Comparison of ENCODE assay signal across 12 cellular contexts in genomic region chr20:38187512-38187911, GRCh38. TPM values are rescaled to one million over a fixed set of nuclear protein-coding genes. Genes with fewer than 3 reads are reported as not detected.
DNase-seq lines count a peak whose midpoint lies in the region; ATAC-seq, FAIRE-seq and TF ChIP-seq lines count a peak whose summit lies in the region.
"Had no signal": no experiment of that assay in that cellular context is flagged by ENCODE, and none has a peak within 500 bp of the region (broad histone marks: within the 10 kb centered on the region; RNA-seq: fewer than 3 reads in every experiment).

No MANE protein-coding gene starts in this region.

- H3K27ac Mint-ChIP-seq in astrocyte (ENCODE audit: unreplicated experiment): no peak overlapping the region
- no peak overlapping the region for H3K27ac Mint-ChIP-seq in T-helper 17 cell
- H3K27ac Mint-ChIP-seq: activated T-helper 1 cell treated with anti-CD3 and anti-CD28 coated beads, Interleukin-12 subunit alpha, Interleukin-12 subunit beta, Interleukin-2, Interleukin-4 antibody, amounts not matched to agents 30 ng/mL and 10 ng/mL and 1 ng/mL, durations not matched to agents 14 hours and 24 hours and 36 hours; T-helper 1 cell treated with Interleukin-12 subunit alpha and Interleukin-12 subunit beta and Interleukin-4 antibody, amounts not matched to agents 30 μg/mL and 1 μg/mL, for 36 hours had no signal

- no peak for FAIRE-seq in astrocyte (lab: Jason Lieb, UNC)
- FAIRE-seq: islet of Langerhans had no signal

- H3K9me3 Mint-ChIP-seq in astrocyte (ENCODE audit: unreplicated experiment): peaks cover 3% of the 10 kb centered on the region
- H3K9me3 Mint-ChIP-seq: activated T-helper 1 cell treated with anti-CD3 and anti-CD28 coated beads, Interleukin-12 subunit alpha, Interleukin-12 subunit beta, Interleukin-2, Interleukin-4 antibody, amounts not matched to agents 30 ng/mL and 10 ng/mL and 1 ng/mL, durations not matched to agents 14 hours and 24 hours and 36 hours; T-helper 1 cell treated with Interleukin-12 subunit alpha and Interleukin-12 subunit beta and Interleukin-4 antibody, amounts not matched to agents 30 μg/mL and 1 μg/mL, for 36 hours had no signal

- ATAC-seq in GM18861 (IDR thresholded peaks at IDR 0.05; ENCODE audit: unreplicated experiment) (no peak), GM19324 (IDR thresholded peaks at IDR 0.05; ENCODE audit: low FRiP score, unreplicated experiment) (no peak), T-helper 17 cell (no peak)

- no peaks in the 10 kb centered on the region for H3K9me3 ChIP-seq in astrocyte (ENCODE audit: insufficient read depth, low read depth, low read length)
- no peaks in the 10 kb centered on the region for H3K9me3 ChIP-seq in liver (ENCODE audit: control insufficient read depth in 4 of 4, low read length in 3 of 4)
- H3K9me3 ChIP-seq in T-helper 17 cell (ENCODE audit: control insufficient read depth, low read length, poor library complexity, severe bottlenecking): no peaks in the 10 kb centered on the region
- H3K9me3 ChIP-seq: psoas muscle had no signal

- H3K4me1 ChIP-seq in astrocyte (ENCODE audit: insufficient read depth, low read length) (peaks cover 18% of the 10 kb centered on the region), liver (ENCODE audit: control insufficient read depth in 4 of 4, insufficient read depth in 4 of 4, low read length in 3 of 4) (no peaks in the 10 kb centered on the region)
- H3K4me1 ChIP-seq: psoas muscle had no signal

- 26% methylated on average over 5 of the region's 5 CpGs for WGBS in liver

- H3K79me2 ChIP-seq in astrocyte (ENCODE audit: insufficient read depth, low read length): no peaks in the 10 kb centered on the region

- H3K27me3 Mint-ChIP-seq in astrocyte (ENCODE audit: low read depth, unreplicated experiment) (peaks cover 4% of the 10 kb centered on the region), T-helper 17 cell (peaks cover 38% of the 10 kb centered on the region)

- H3K4me3 Mint-ChIP-seq in astrocyte (ENCODE audit: unreplicated experiment): no peak overlapping the region
- H3K4me3 Mint-ChIP-seq in T-helper 17 cell: no peak overlapping the region
- H3K4me3 Mint-ChIP-seq: activated T-helper 1 cell treated with anti-CD3 and anti-CD28 coated beads, Interleukin-12 subunit alpha, Interleukin-12 subunit beta, Interleukin-2, Interleukin-4 antibody, amounts not matched to agents 30 ng/mL and 10 ng/mL and 1 ng/mL, durations not matched to agents 14 hours and 24 hours and 36 hours; T-helper 1 cell treated with Interleukin-12 subunit alpha and Interleukin-12 subunit beta and Interleukin-4 antibody, amounts not matched to agents 30 μg/mL and 1 μg/mL, for 36 hours had no signal

- no peaks in the 10 kb centered on the region for H4K20me1 ChIP-seq in astrocyte (ENCODE audit: insufficient read depth, low read length)

- H3K4me2 ChIP-seq in astrocyte (ENCODE audit: low read length): peak overlapping the region; percentile 10

- no peak overlapping the region for H2AFZ ChIP-seq in astrocyte (ENCODE audit: low read depth, low read length)

- H3K4me1 Mint-ChIP-seq in astrocyte (ENCODE audit: low read depth, unreplicated experiment): peaks cover 24% of the 10 kb centered on the region
- H3K4me1 Mint-ChIP-seq in T-helper 17 cell: no peaks in the 10 kb centered on the region

- H3K36me3 ChIP-seq in astrocyte (ENCODE audit: insufficient read depth, low read length): no peaks in the 10 kb centered on the region
- no peaks in the 10 kb centered on the region for H3K36me3 ChIP-seq in liver (ENCODE audit: control insufficient read depth in 4 of 4, insufficient read depth in 3 of 4, low read depth in 1 of 4, low read length in 3 of 4)

- POLR2A ChIA-PET in HEK293T (lab: Yijun Ruan, JAX): no interaction called here

- DNase-seq in AG09309 (ENCODE audit: low read depth) (no peak), HEK293T (ENCODE audit: extremely low spot score) (peak; percentile 56), astrocyte (ENCODE audit: low read depth) (no peak), T-helper 17 cell (no peak), NCI-H226 (no peak)
- DNase-seq: psoas muscle had no signal

- peak; percentile 41 for TF ChIP-seq CTCF in AG09309 (IDR thresholded peaks at IDR 0.05; ENCODE audit: control insufficient read depth, insufficient read depth, low read depth, low read length, missing control alignments)
- no peak for TF ChIP-seq CTCF in astrocyte (IDR thresholded peaks at IDR 0.05; ENCODE audit: insufficient read depth, low read depth, low read length)
- TF ChIP-seq CTCF in liver (IDR thresholded peaks at IDR 0.05; ENCODE audit: low read depth, low read length, missing input control): peak; percentile 63

- H3K4me3 ChIP-seq in AG09309 (ENCODE audit: control insufficient read depth, low read depth, low read length) (no peak overlapping the region), astrocyte (ENCODE audit: insufficient read depth, low read depth, low read length) (no peak overlapping the region), liver (ENCODE audit: low read depth in 1 of 3, low read length in 3 of 3) (no peak overlapping the region)
- H3K4me3 ChIP-seq: psoas muscle had no signal

- TF ChIP-seq RAD21 in liver (IDR thresholded peaks at IDR 0.05): peak; percentile 51 to 68

- H3K9ac ChIP-seq in astrocyte (ENCODE audit: low read length) (no peak overlapping the region), liver (ENCODE audit: low read depth in 1 of 2, low read length in 2 of 2) (no peak overlapping the region)

- H3K27ac ChIP-seq in astrocyte (ENCODE audit: low read depth, low read length) (peak overlapping the region; percentile 33), liver (ENCODE audit: low read depth in 1 of 2, low read length in 2 of 2) (no peak overlapping the region)
- H3K27ac ChIP-seq: psoas muscle had no signal

- H3K27me3 ChIP-seq in astrocyte (ENCODE audit: insufficient read depth, low read length) (no peaks in the 10 kb centered on the region), liver (ENCODE audit: control insufficient read depth in 4 of 4, insufficient read depth in 4 of 4, low read length in 3 of 4) (no peaks in the 10 kb centered on the region)

- CTCF ChIA-PET in HEK293T (lab: Yijun Ruan, JAX): interaction anchor here (0.6 to 1.0 kb wide), 3 partner anchors 8 to 33 kb away, joined by 3 read pairs; no protein-coding TSS in a partner anchor

- no peaks in the 10 kb centered on the region for H3K36me3 Mint-ChIP-seq in astrocyte (ENCODE audit: low read depth, unreplicated experiment)
- no peaks in the 10 kb centered on the region for H3K36me3 Mint-ChIP-seq in T-helper 17 cell (ENCODE audit: low read depth)

TF ChIP-seq in HEK293T, 16 proteins besides CTCF, POLR2A, EP300 and RAD21:
- no peak for TF ChIP-seq ARNT (IDR thresholded peaks at IDR 0.05)
- no peak for TF ChIP-seq PKNOX1 (IDR thresholded peaks at IDR 0.05)
- no peak for TF ChIP-seq CTBP1 (IDR thresholded peaks at IDR 0.05; ENCODE audit: borderline replicate concordance)
- TF ChIP-seq BHLHE40 (IDR thresholded peaks at IDR 0.05; ENCODE audit: borderline replicate concordance): no peak
- no peak for TF ChIP-seq ZNF384 (IDR thresholded peaks at IDR 0.05)
- TF ChIP-seq ELF4 (IDR thresholded peaks at IDR 0.05): no peak
- no peak for TF ChIP-seq FOXM1 (IDR thresholded peaks at IDR 0.05; ENCODE audit: borderline replicate concordance)
- no peak for TF ChIP-seq L3MBTL2 (conservative IDR thresholded peaks at IDR 0.05)
- no peak for TF ChIP-seq TARDBP (IDR thresholded peaks at IDR 0.05)
- TF ChIP-seq SUZ12 (IDR thresholded peaks at IDR 0.05): no peak
- no peak for TF ChIP-seq FOXA1 (IDR thresholded peaks at IDR 0.05)
- TF ChIP-seq LEF1 (IDR thresholded peaks at IDR 0.05; ENCODE audit: borderline replicate concordance): no peak
- TF ChIP-seq NFRKB (IDR thresholded peaks at IDR 0.05): no peak
- TF ChIP-seq HDGF (IDR thresholded peaks at IDR 0.05; ENCODE audit: borderline replicate concordance): no peak
- TF ChIP-seq SP1 (IDR thresholded peaks at IDR 0.05): no peak
- no peak for TF ChIP-seq FOXK2 (IDR thresholded peaks at IDR 0.05)

TF ChIP-seq in liver, 16 proteins besides CTCF, POLR2A, EP300 and RAD21:
- TF ChIP-seq EGR1 (IDR thresholded peaks at IDR 0.05; ENCODE audit: low read depth in 2 of 2) (peak in 1 of 2 donors; percentile 35), JUND (IDR thresholded peaks at IDR 0.05) (peak in 1 of 2 donors; percentile 21), YY1 (IDR thresholded peaks at IDR 0.05) (no peak), ATF3 (IDR thresholded peaks at IDR 0.05) (no peak), SP1 (IDR thresholded peaks at IDR 0.05) (peak; percentile 21), HNF4A (conservative IDR thresholded peaks at IDR 0.05) (peak; percentile 24 to 35), RXRA (IDR thresholded peaks at IDR 0.05) (peak; percentile 17 to 52), REST (IDR thresholded peaks at IDR 0.05) (no peak)

RNA-seq across cellular contexts. Expression of gene TGM2, which starts 22.4 kb away (rescaled TPM):
- total RNA-seq in astrocyte (48.2 and 98.9 TPM in 2 replicates), liver (100 to 1,000 TPM; 120 to 260 TPM), T-helper 17 cell (under 1 TPM; 0.37 to 0.76 TPM)
- polyA plus RNA-seq in liver: 100 to 1,000 TPM; 106 to 375 TPM
- total RNA-seq: activated T-helper 1 cell treated with anti-CD3 and anti-CD28 coated beads, Interleukin-12 subunit alpha, Interleukin-12 subunit beta, Interleukin-2, Interleukin-4 antibody, amounts not matched to agents 30 ng/mL and 10 ng/mL and 1 ng/mL, durations not matched to agents 14 hours and 24 hours and 36 hours had no signal

Comparison
In these comparisons a context has a peak if more than half of its experiments do, and no peak if none do; other contexts are left out.
1. RNA of gene TGM2, which starts 22.4 kb away (total RNA-seq): 120 to 260 TPM in liver and 48.2 to 98.9 TPM in astrocyte; 0.37 to 0.76 TPM in T-helper 17 cell; every median in the first group is over 10 times any median in the second.